In genomic region chr1:60425528-60425927, GRCh38 we compare ENCODE assay signal across 10 cellular contexts.
DNase-seq lines count a peak whose midpoint lies in the region; ATAC-seq and TF ChIP-seq lines count a peak whose summit lies in the region.
"Had no signal": no experiment of that assay in that cellular context is flagged by ENCODE, and none has a peak within 500 bp of the region (broad histone marks: within the 10 kb centered on the region; RNA-seq: fewer than 3 reads in every experiment).

No MANE protein-coding gene starts in this region.

- no peak overlapping the region for H3K4me3 ChIP-seq in left ventricle myocardium inferior
- no peak overlapping the region for H3K4me3 ChIP-seq in upper lobe of right lung

- DNase-seq in left ventricle myocardium inferior = no peak
- DNase-seq in left cardiac atrium = no peak
- peak; percentile 15 for DNase-seq in NCI-H1694 treated with DMSO at 0.1 percent for 48 hours (lab: John Stamatoyannopoulos, UW)
- DNase-seq in endothelial cell (ENCODE audit: low spot score) = peak; percentile 11
- DNase-seq in upper lobe of right lung = no peak
- DNase-seq in NCI-H2107 (lab: John Stamatoyannopoulos, UW) = no peak
- no peak for DNase-seq in CD4-positive, alpha-beta T cell
- no peak for DNase-seq in stimulated activated naive CD4-positive, alpha-beta T cell treated with Interleukin-2 at 50 U/mL for 16 hours (lab: John Stamatoyannopoulos, UW)
- DNase-seq: caudate nucleus, T-helper 9 cell had no signal

- no peaks in the 10 kb centered on the region for H3K27me3 ChIP-seq in left ventricle myocardium inferior (ENCODE audit: low read depth)
- H3K27me3 ChIP-seq in upper lobe of right lung = no peaks in the 10 kb centered on the region
- no peaks in the 10 kb centered on the region for H3K27me3 ChIP-seq in CD4-positive, alpha-beta T cell (ENCODE audit: control insufficient read depth, insufficient read depth, low read length)

- CTCF ChIA-PET in CD4-positive, alpha-beta T cell (lab: Charles Lee) = no interaction called here

- TF ChIP-seq CTCF in left ventricle myocardium inferior (IDR thresholded peaks at IDR 0.05; ENCODE audit: borderline replicate concordance) = peak; percentile 36
- TF ChIP-seq CTCF in endothelial cell (IDR thresholded peaks at IDR 0.05; ENCODE audit: unreplicated experiment) = peak; percentile 27
- peak; percentile 19 for TF ChIP-seq CTCF in upper lobe of right lung (IDR thresholded peaks at IDR 0.05)
- TF ChIP-seq CTCF in CD4-positive, alpha-beta T cell (IDR thresholded peaks at IDR 0.05) = no peak

- no peak overlapping the region for H3K27ac Mint-ChIP-seq in endothelial cell (ENCODE audit: unreplicated experiment)
- no peak overlapping the region for H3K27ac Mint-ChIP-seq in CD4-positive, alpha-beta T cell

- intact Hi-C loops in left ventricle myocardium inferior (cut with micrococcal nuclease) = no loop called here
- intact Hi-C loops in left cardiac atrium (cut with DNase I) = no loop called here
- intact Hi-C loops in upper lobe of right lung (cut with DNase I) = no loop called here
- intact Hi-C loops in CD4-positive, alpha-beta T cell (cut with DNase I, micrococcal nuclease) = no loop called here

- H3K9me3 ChIP-seq in left ventricle myocardium inferior (replicated peaks) (peaks cover 12% of the 10 kb centered on the region), upper lobe of right lung (no peaks in the 10 kb centered on the region)
- no peaks in the 10 kb centered on the region for H3K9me3 ChIP-seq in CD4-positive, alpha-beta T cell (ENCODE audit: control insufficient read depth, low read length)

- H3K4me1 Mint-ChIP-seq in endothelial cell (ENCODE audit: unreplicated experiment) = peaks cover 5% of the 10 kb centered on the region
- H3K4me1 Mint-ChIP-seq in CD4-positive, alpha-beta T cell (ENCODE audit: low read depth) = no peaks in the 10 kb centered on the region

- ATAC-seq in left cardiac atrium (no peak), upper lobe of right lung (no peak)
- ATAC-seq in CD4-positive, alpha-beta T cell (ENCODE audit: poor library complexity) = no peak

- POLR2A ChIA-PET in CD4-positive, alpha-beta T cell (lab: Charles Lee) = no interaction called here

- no peaks in the 10 kb centered on the region for H3K4me1 ChIP-seq in left ventricle myocardium inferior
- no peaks in the 10 kb centered on the region for H3K4me1 ChIP-seq in upper lobe of right lung

- H3K36me3 ChIP-seq in left ventricle myocardium inferior = no peaks in the 10 kb centered on the region
- H3K36me3 ChIP-seq in upper lobe of right lung = no peaks in the 10 kb centered on the region

- no peaks in the 10 kb centered on the region for H3K9me3 Mint-ChIP-seq in endothelial cell (ENCODE audit: unreplicated experiment)
- peaks cover 7% of the 10 kb centered on the region for H3K9me3 Mint-ChIP-seq in CD4-positive, alpha-beta T cell

- H3K27me3 Mint-ChIP-seq in endothelial cell (ENCODE audit: unreplicated experiment) = no peaks in the 10 kb centered on the region
- H3K27me3 Mint-ChIP-seq in CD4-positive, alpha-beta T cell = no peaks in the 10 kb centered on the region

- no peaks in the 10 kb centered on the region for H3K36me3 Mint-ChIP-seq in endothelial cell (ENCODE audit: low read depth, unreplicated experiment)
- no peaks in the 10 kb centered on the region for H3K36me3 Mint-ChIP-seq in CD4-positive, alpha-beta T cell (ENCODE audit: low read depth)

- H3K27ac ChIP-seq in left ventricle myocardium inferior (replicated peaks) (no peak overlapping the region), upper lobe of right lung (no peak overlapping the region)
- no peak overlapping the region for H3K27ac ChIP-seq in CD4-positive, alpha-beta T cell (ENCODE audit: low read depth, low read length)

- no peak overlapping the region for H3K4me3 Mint-ChIP-seq in endothelial cell (ENCODE audit: unreplicated experiment)
- no peak overlapping the region for H3K4me3 Mint-ChIP-seq in CD4-positive, alpha-beta T cell

Comparison
In these comparisons a context has a peak if more than half of its experiments do, and no peak if none do; other contexts are left out.
1. DNase-seq: peak in NCI-H1694 treated with DMSO at 0.1 percent for 48 hours (single experiment) and endothelial cell (single experiment); none in left ventricle myocardium inferior (single experiment), left cardiac atrium (single experiment), upper lobe of right lung (single experiment), NCI-H2107 (single experiment), CD4-positive, alpha-beta T cell (0 of 10) and stimulated activated naive CD4-positive, alpha-beta T cell treated with Interleukin-2 at 50 U/mL for 16 hours (single experiment).